In the genomic region with DNA sequence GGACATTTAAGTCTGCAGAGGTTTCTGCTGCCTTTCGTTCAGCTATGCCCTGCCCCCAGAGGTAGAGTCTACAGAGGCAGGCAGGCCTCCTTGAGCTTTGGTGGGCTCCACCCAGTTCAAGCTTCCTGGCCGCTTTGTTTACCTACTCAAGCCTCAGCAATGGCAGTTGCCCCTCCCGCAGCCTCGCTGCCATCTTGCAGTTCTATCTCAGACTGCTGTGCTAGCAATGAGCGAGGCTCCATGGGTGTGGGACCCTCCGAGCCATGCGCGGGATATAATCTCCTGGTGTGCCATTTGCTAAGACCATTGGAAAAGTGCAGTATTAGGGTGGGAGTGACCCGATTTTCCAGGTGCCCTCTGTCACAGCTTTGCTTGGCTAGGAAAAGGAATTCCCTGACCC, we compare ENCODE assay signal across 16 cellular contexts. TPM values are rescaled to one million over a fixed set of nuclear protein-coding genes. Genes with fewer than 3 reads are reported as not detected.
"Had no signal": no experiment of that assay in that cellular context is flagged by ENCODE, and none has a peak within 500 bp of the region (broad histone marks: within the 10 kb centered on the region; RNA-seq: fewer than 3 reads in every experiment).

No MANE protein-coding gene starts in this region.

RNA-seq across cellular contexts. Expression of a gene that starts 26.8 kb away (rescaled TPM):
- total RNA-seq: activated naive CD4-positive, alpha-beta T cell treated with anti-CD3 and anti-CD28 coated beads for 36 hours; activated naive CD4-positive, alpha-beta T cell treated with anti-CD3 and anti-CD28 coated beads, Interleukin-2, amount 50 U/mL, for 72 hours; activated naive CD8-positive, alpha-beta T cell treated with anti-CD3 and anti-CD28 coated beads for 36 hours; activated naive CD8-positive, alpha-beta T cell treated with anti-CD3 and anti-CD28 coated beads, Interleukin-2, amount 10 ng/mL, durations not matched to agents 7 days and 5 days; activated T-cell treated with anti-CD3 and anti-CD28 coated beads, Interleukin-2, amount 50 U/mL, for 4 hours; activated T-cell treated with anti-CD3 and anti-CD28 coated beads, Interleukin-2, amount 50 U/mL, for 72 hours; activated T-helper 1 cell treated with anti-CD3 and anti-CD28 coated beads, Interleukin-12 subunit alpha, Interleukin-12 subunit beta, Interleukin-2, Interleukin-4 antibody, amounts not matched to agents 30 ng/mL and 10 ng/mL and 1 ng/mL, durations not matched to agents 14 hours and 24 hours and 36 hours; activated T-helper 17 cell treated with anti-CD3 and anti-CD28 coated beads, Interleukin-2, amount 50 U/mL, for 72 hours; activated T-helper 2 cell treated with anti-CD3 and anti-CD28 coated beads, Interferon-gamma antibody, Interleukin-2, Interleukin-4, amounts not matched to agents 10 μg/mL and 5 μg/mL and 100 μg/mL, durations not matched to agents 14 hours and 24 hours and 36 hours; ascending aorta; astrocyte; body of pancreas; bronchial epithelial cell; cardiac muscle cell; cardiac septum; chondrocyte had no signal
